ENCODE assay signal across 13 cellular contexts in the genomic region with DNA sequence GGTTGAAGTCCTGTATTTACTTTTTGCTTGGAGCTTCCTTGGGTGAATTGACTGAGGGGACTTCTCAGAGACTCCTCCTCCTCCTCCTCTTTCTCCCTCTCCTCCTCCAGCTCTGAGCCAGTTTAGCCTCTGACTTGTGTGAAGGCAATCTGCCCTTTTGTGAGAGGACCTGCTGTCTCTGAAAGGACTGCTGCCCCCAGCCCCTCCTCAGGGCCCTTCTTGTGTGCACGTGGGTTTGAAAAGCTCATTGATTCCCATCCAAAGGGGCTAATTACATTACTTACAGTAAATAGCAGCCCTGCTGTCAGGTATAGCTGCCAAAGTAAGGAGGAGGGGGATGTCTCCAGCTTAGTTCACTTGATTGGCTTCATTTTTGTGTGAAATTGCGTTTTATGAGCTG. TPM values are rescaled to one million over a fixed set of nuclear protein-coding genes. Genes with fewer than 3 reads are reported as not detected.
DNase-seq lines count a peak whose midpoint lies in the region; ATAC-seq, FAIRE-seq and TF ChIP-seq lines count a peak whose summit lies in the region.
"Had no signal": no experiment of that assay in that cellular context is flagged by ENCODE, and none has a peak within 500 bp of the region (broad histone marks: within the 10 kb centered on the region; RNA-seq: fewer than 3 reads in every experiment).

No MANE protein-coding gene starts in this region.

- peaks cover 11 to 14% of the 10 kb centered on the region in 2 experiments for H4K20me1 ChIP-seq in H1 (replicated peaks in 1 of 2; ENCODE audit: control insufficient read depth in 1 of 2, insufficient read depth in 2 of 2, low read length in 2 of 2)

- H2BK12ac ChIP-seq in H1 (ENCODE audit: low read depth, low read length), result peak overlapping the region; percentile 50; the same call in 1 of the 2 replicates

- no peak overlapping the region for H2BK20ac ChIP-seq in H1 (ENCODE audit: low read length)

- DNase-seq in CD4-positive, alpha-beta T cell, result no peak
- DNase-seq in NCI-H1417 (lab: John Stamatoyannopoulos, UW), result peak in 2 of 3 experiments; percentile 64 to 81
- DNase-seq in H1 (ENCODE audit: low read depth in 1 of 2, low spot score in 2 of 2), result peak in 1 of 2 experiments; percentile 55
- no peak for DNase-seq in posterior cingulate gyrus
- no peak for DNase-seq in NCI-H226
- DNase-seq in SIG-M5 (lab: John Stamatoyannopoulos, UW), result no peak
- DNase-seq: central memory CD4-positive, alpha-beta T cell; immature natural killer cell had no signal

- no peak overlapping the region for H2BK15ac ChIP-seq in H1 (ENCODE audit: low read length)

- H4K8ac ChIP-seq in H1 (ENCODE audit: extremely low read depth, insufficient read depth, low read length), result no peak overlapping the region

- H3K4me3 Mint-ChIP-seq in CD4-positive, alpha-beta T cell, result peak overlapping the region; percentile 35

- no peaks in the 10 kb centered on the region for H3K36me3 Mint-ChIP-seq in CD4-positive, alpha-beta T cell (ENCODE audit: low read depth)
- H3K36me3 Mint-ChIP-seq: immature natural killer cell had no signal

- no peak for TF ChIP-seq POLR2A in H1 (IDR thresholded peaks at IDR 0.05; ENCODE audit: control extremely low read depth in 1 of 2, low read depth in 2 of 2, low read length in 2 of 2)

- H2AK5ac ChIP-seq in H1 (ENCODE audit: low read depth, low read length), result no peak overlapping the region

- H3K27ac ChIP-seq in ACC112 (ENCODE audit: low read depth, low read length) (no peak overlapping the region), H1 (ENCODE audit: low read depth, low read length) (no peak overlapping the region)
- no peak overlapping the region for H3K27ac ChIP-seq in CD4-positive, alpha-beta T cell (ENCODE audit: low read depth, low read length)
- H3K27ac ChIP-seq: HL-60, RWPE1 had no signal

- no peak for FAIRE-seq in H1 (lab: Jason Lieb, UNC)
- FAIRE-seq: GM18507 had no signal

- no peaks in the 10 kb centered on the region for H3K79me1 ChIP-seq in H1 (ENCODE audit: low read depth, low read length)

- H3K4me2 ChIP-seq in H1 (ENCODE audit: insufficient read depth in 1 of 2, low read depth in 2 of 2, low read length in 2 of 2), result peak overlapping the region; percentile 65 to 73; a peak in 3 of 4 replicates

- peaks cover 4% of the 10 kb centered on the region for H3K23me2 ChIP-seq in H1 (ENCODE audit: low read depth, low read length)

- H3K36me3 ChIP-seq in ACC112 (ENCODE audit: insufficient read depth, low read length) (no peaks in the 10 kb centered on the region), H1 (ENCODE audit: control insufficient read depth in 2 of 4, insufficient read depth in 4 of 4, low read length in 3 of 4) (peaks cover 0 to 2% (median 0%) of the 10 kb centered on the region in 4 experiments; a peak in 1 of 8 replicates)

- POLR2A ChIA-PET in CD4-positive, alpha-beta T cell (lab: Charles Lee), result interaction anchor here (0.6 to 6.4 kb wide), 2 partner anchors 11 to 390 kb away, joined by 3 to 39 read pairs; a partner anchor contains a TSS
- POLR2A ChIA-PET in H1 (lab: Charles Lee; ENCODE audit: partially characterized antibody), result interaction anchor here (1.2 to 3.5 kb wide), 3 partner anchors 10 to 12 kb away, joined by 4 to 27 read pairs (median 5); a partner anchor contains a TSS

- no peak overlapping the region for H3K23ac ChIP-seq in H1 (ENCODE audit: insufficient read length)

- intact Hi-C loops in CD4-positive, alpha-beta T cell (cut with DNase I, micrococcal nuclease), result loop anchor here in 1 of 2 experiments (5.0 to 10.0 kb wide), 3 partner anchors 138 to 770 kb away; a partner anchor contains a TSS
- intact Hi-C loops in posterior cingulate gyrus (cut with DNase I), result no loop called here

- no peak for TF ChIP-seq CTCF in CD4-positive, alpha-beta T cell (IDR thresholded peaks at IDR 0.05)
- no peak for TF ChIP-seq CTCF in H1 (IDR thresholded peaks at IDR 0.05; ENCODE audit: control extremely low read depth in 1 of 3, insufficient read depth in 1 of 3, low read depth in 1 of 3, low read length in 3 of 3)

- H3K18ac ChIP-seq in H1 (ENCODE audit: extremely low read depth, low read length), result no peak overlapping the region

- no peak overlapping the region for H3K27ac Mint-ChIP-seq in CD4-positive, alpha-beta T cell
- H3K27ac Mint-ChIP-seq: immature natural killer cell had no signal

- H2BK5ac ChIP-seq in H1 (ENCODE audit: low read depth, low read length), result no peak overlapping the region

- H3K4me3 ChIP-seq in ACC112 (ENCODE audit: low read depth, low read length), result no peak overlapping the region
- H3K4me3 ChIP-seq in H1 (ENCODE audit: extremely low read depth in 1 of 4, insufficient read depth in 2 of 4, low read depth in 3 of 4, low read length in 4 of 4), result peak overlapping the region in 1 of 4 experiments; percentile 55; a peak in 4 of 8 replicates

- 0% methylated on average over 2 of the region's 2 CpGs; no CpG with 5 or more reads in 1 of the 2 experiments for WGBS in H1 (ENCODE audit: extremely low coverage in 1 of 2, insufficient coverage in 1 of 2, insufficient read length in 1 of 2, insufficient replicate concordance in 2 of 2, low coverage in 1 of 2, low lambda C conversion rate in 2 of 2, missing lambda C conversion rate in 1 of 2), 2 experiments

- no peak overlapping the region for H4K91ac ChIP-seq in H1 (replicated peaks; ENCODE audit: insufficient read length, low read length)

- H2AFZ ChIP-seq in ACC112 (ENCODE audit: low read length, unreplicated experiment) (peak overlapping the region; percentile 1), H1 (ENCODE audit: low read length) (no peak overlapping the region)

- H3K56ac ChIP-seq in H1 (replicated peaks; ENCODE audit: insufficient read length, low read depth, low read length), result no peak overlapping the region

- H3K27me3 Mint-ChIP-seq in CD4-positive, alpha-beta T cell, result peaks cover 99% of the 10 kb centered on the region

- H3K27me3 ChIP-seq in ACC112 (ENCODE audit: insufficient read depth, low read length) (peaks cover 99% of the 10 kb centered on the region), H1 (replicated peaks in 1 of 4; ENCODE audit: control insufficient read depth in 3 of 4, extremely low read depth in 1 of 4, insufficient read depth in 3 of 4, low read length in 3 of 4) (peaks cover 99 to 100% (median 100%) of the 10 kb centered on the region in 4 experiments)
- peaks cover 99% of the 10 kb centered on the region for H3K27me3 ChIP-seq in CD4-positive, alpha-beta T cell (ENCODE audit: control insufficient read depth, insufficient read depth, low read length)

- no peak for ATAC-seq in CD4-positive, alpha-beta T cell (ENCODE audit: poor library complexity)
- no peak for ATAC-seq in GM18870 (IDR thresholded peaks at IDR 0.05; ENCODE audit: unreplicated experiment)

- no peak overlapping the region for H4K5ac ChIP-seq in H1 (ENCODE audit: insufficient read length, low read depth, low read length)

- H3K4me1 ChIP-seq in ACC112 (ENCODE audit: control insufficient read depth, insufficient read depth, low read length, unreplicated experiment), result peaks cover 23% of the 10 kb centered on the region
- H3K4me1 ChIP-seq in H1 (replicated peaks in 1 of 4; ENCODE audit: control insufficient read depth in 3 of 4, insufficient read depth in 4 of 4, low read length in 3 of 4), result peaks cover 19 to 59% (median 33%) of the 10 kb centered on the region in 4 experiments

- no peaks in the 10 kb centered on the region for H3K9me3 Mint-ChIP-seq in CD4-positive, alpha-beta T cell

- no peak overlapping the region for H3K4ac ChIP-seq in H1 (replicated peaks; ENCODE audit: insufficient read length, low read depth, low read length)

- no peak for TF ChIP-seq EP300 in H1 (IDR thresholded peaks at IDR 0.05; ENCODE audit: borderline replicate concordance in 1 of 2, low read depth in 2 of 2, low read length in 2 of 2)

- no peak overlapping the region for H3K9ac ChIP-seq in H1 (replicated peaks in 1 of 4; ENCODE audit: extremely low read depth in 1 of 4, low read depth in 3 of 4, low read length in 3 of 4)

- H2BK120ac ChIP-seq in H1 (replicated peaks; ENCODE audit: low read depth, low read length), result no peak overlapping the region

- no peak overlapping the region for H3K14ac ChIP-seq in H1 (ENCODE audit: insufficient read length)

- CTCF ChIA-PET in CD4-positive, alpha-beta T cell (lab: Charles Lee), result interaction anchor here (1.1 to 1.5 kb wide), 2 partner anchors 9 to 12 kb away, joined by 3 to 5 read pairs; a partner anchor contains a TSS
- CTCF ChIA-PET in H1 (lab: Charles Lee; ENCODE audit: partially characterized antibody), result interaction anchor here (0.7 to 6.4 kb wide), 30 partner anchors 9 to 552 kb away, joined by 3 to 112 read pairs (median 4); a partner anchor contains a TSS

- H3K79me2 ChIP-seq in ACC112 (ENCODE audit: control insufficient read depth, insufficient read depth, low read length, unreplicated experiment) (no peaks in the 10 kb centered on the region), H1 (ENCODE audit: control insufficient read depth in 1 of 2, insufficient read depth in 2 of 2, low read length in 2 of 2) (no peaks in the 10 kb centered on the region)

- TF ChIP-seq RAD21 in H1 (IDR thresholded peaks at IDR 0.05 in 1 of 2, conservative IDR thresholded peaks at IDR 0.05 in 1 of 2; ENCODE audit: low read depth in 2 of 2, low read length in 2 of 2), result no peak

- no peaks in the 10 kb centered on the region for H3K9me3 ChIP-seq in CD4-positive, alpha-beta T cell (ENCODE audit: control insufficient read depth, low read length)
- H3K9me3 ChIP-seq in H1 (ENCODE audit: insufficient read depth in 2 of 2, low read depth in 1 of 2, low read length in 1 of 2), result no peaks in the 10 kb centered on the region

- H3K4me1 Mint-ChIP-seq in CD4-positive, alpha-beta T cell (ENCODE audit: low read depth), result peaks cover 92% of the 10 kb centered on the region

RNA-seq across cellular contexts. Expression of a gene that starts 2.0 kb away (rescaled TPM):
- not detected for total RNA-seq in CD4-positive, alpha-beta T cell
- not detected in 2 replicates for total RNA-seq in H1 (2021; fragmentation: NEBNext Ultra II Directional; extraction: Animal tissue kit (Norgen Biotek cat#: 25700))
- not detected in 2 replicates for polyA plus RNA-seq in H1 (2011; rRNA removed)
- not detected for polyA plus RNA-seq in H1 (2011; cell fraction: cytosol; rRNA removed)
- polyA plus RNA-seq in H1 (2011; cell fraction: nucleus; rRNA removed), result not detected
- polyA plus RNA-seq in H1 (2012, experiment 1 of 2), result not detected in 4 replicates
- polyA plus RNA-seq in H1 (2012, experiment 2 of 2), result not detected
- under 0.01 TPM for polyA plus RNA-seq in H1 (2013, experiment 1 of 2)
- 0.02 TPM for polyA plus RNA-seq in H1 (2013, experiment 2 of 2)
- not detected in 2 replicates for polyA minus RNA-seq in H1 (2011; rRNA and poly(A)+ RNA removed)
- polyA minus RNA-seq in H1 (2011; cell fraction: cytosol; rRNA and poly(A)+ RNA removed), result not detected
- not detected for polyA minus RNA-seq in H1 (2011; cell fraction: nucleus; rRNA and poly(A)+ RNA removed)
- polyA plus RNA-seq: immature natural killer cell had no signal

RNA-seq across cellular contexts. Expression of a gene that starts 12.8 kb away (rescaled TPM):
- not detected for total RNA-seq in CD4-positive, alpha-beta T cell
- 0.56 and 0.80 TPM in 2 replicates for total RNA-seq in H1 (2021; fragmentation: NEBNext Ultra II Directional; extraction: Animal tissue kit (Norgen Biotek cat#: 25700))
- 1.3 and 1.8 TPM in 2 replicates for polyA plus RNA-seq in H1 (2011; rRNA removed)
- polyA plus RNA-seq in H1 (2011; cell fraction: cytosol; rRNA removed), result 1.2 TPM
- 0.91 TPM for polyA plus RNA-seq in H1 (2011; cell fraction: nucleus; rRNA removed)
- 0.92 to 1.1 TPM (median 0.95 TPM) in 3 of 4 replicates, not detected in the other for polyA plus RNA-seq in H1 (2012, experiment 1 of 2)
- polyA plus RNA-seq in H1 (2012, experiment 2 of 2), result 2.7 TPM
- polyA plus RNA-seq in H1 (2013, experiment 1 of 2), result 1.8 TPM
- 1.4 TPM for polyA plus RNA-seq in H1 (2013, experiment 2 of 2)
- 0.63 TPM in 1 of 2 replicates, not detected in the other for polyA minus RNA-seq in H1 (2011; rRNA and poly(A)+ RNA removed)
- polyA minus RNA-seq in H1 (2011; cell fraction: cytosol; rRNA and poly(A)+ RNA removed), result not detected
- polyA minus RNA-seq in H1 (2011; cell fraction: nucleus; rRNA and poly(A)+ RNA removed), result not detected

Comparison
In these comparisons a context has a peak if more than half of its experiments do, and no peak if none do; other contexts are left out.
1. DNase-seq: peak in NCI-H1417 (2 of 3); none in CD4-positive, alpha-beta T cell (0 of 10), posterior cingulate gyrus (0 of 10), NCI-H226 (single experiment) and SIG-M5 (single experiment).